ENCODE assay signal across 1 cellular context in genomic region chr7:69778138-69778537, GRCh38.
TF ChIP-seq lines count a peak whose summit lies in the region.

No MANE protein-coding gene starts in this region.

TF ChIP-seq in GM12878, 131 proteins besides CTCF, POLR2A, EP300 and RAD21 (continued from another document):
- no peak for TF ChIP-seq ELK1 (IDR thresholded peaks at IDR 0.05; ENCODE audit: low read depth, low read length)
- TF ChIP-seq KDM1A (IDR thresholded peaks at IDR 0.05; ENCODE audit: borderline replicate concordance): no peak
- TF ChIP-seq STAT1 (conservative IDR thresholded peaks at IDR 0.05): no peak
- peak; percentile 49; the same call in 1 of the 2 replicates for TF ChIP-seq RUNX3 (IDR thresholded peaks at IDR 0.05; ENCODE audit: low read length)
- TF ChIP-seq ZNF384 (IDR thresholded peaks at IDR 0.05; ENCODE audit: borderline replicate concordance, low read depth, low read length): 0 out of 2 replicates have a peak, but pooled peaks have one; percentile 34
- TF ChIP-seq, protein P1, sequence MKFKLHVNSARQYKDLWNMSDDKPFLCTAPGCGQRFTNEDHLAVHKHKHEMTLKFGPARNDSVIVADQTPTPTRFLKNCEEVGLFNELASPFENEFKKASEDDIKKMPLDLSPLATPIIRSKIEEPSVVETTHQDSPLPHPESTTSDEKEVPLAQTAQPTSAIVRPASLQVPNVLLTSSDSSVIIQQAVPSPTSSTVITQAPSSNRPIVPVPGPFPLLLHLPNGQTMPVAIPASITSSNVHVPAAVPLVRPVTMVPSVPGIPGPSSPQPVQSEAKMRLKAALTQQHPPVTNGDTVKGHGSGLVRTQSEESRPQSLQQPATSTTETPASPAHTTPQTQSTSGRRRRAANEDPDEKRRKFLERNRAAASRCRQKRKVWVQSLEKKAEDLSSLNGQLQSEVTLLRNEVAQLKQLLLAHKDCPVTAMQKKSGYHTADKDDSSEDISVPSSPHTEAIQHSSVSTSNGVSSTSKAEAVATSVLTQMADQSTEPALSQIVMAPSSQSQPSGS (IDR thresholded peaks at IDR 0.05; ENCODE audit: low read length): peak; percentile 25; the same call in 1 of the 2 replicates
